1 cellular context compared by ENCODE assay signal in genomic region chr11:118213774-118214173, GRCh38.
TF ChIP-seq lines count a peak whose summit lies in the region.

No MANE protein-coding gene starts in this region.

TF ChIP-seq in HepG2, 621 proteins besides CTCF, POLR2A, EP300 and RAD21 (continues in another document):
- TF ChIP-seq ETV5 (CRISPR knock-in tag; IDR thresholded peaks at IDR 0.05; ENCODE audit: borderline replicate concordance) (no peak), TSC22D2 (CRISPR knock-in tag; IDR thresholded peaks at IDR 0.05; ENCODE audit: borderline replicate concordance) (no peak), TFDP1 (CRISPR knock-in tag; IDR thresholded peaks at IDR 0.05; ENCODE audit: borderline replicate concordance) (no peak), MAFF (IDR thresholded peaks at IDR 0.05; ENCODE audit: low read depth, low read length) (peak; percentile 99), PPARG (CRISPR knock-in tag; conservative IDR thresholded peaks at IDR 0.05) (peak; percentile 90), SMC3 (IDR thresholded peaks at IDR 0.05; ENCODE audit: low read length) (no peak), ZNF451 (CRISPR knock-in tag; IDR thresholded peaks at IDR 0.05) (no peak), ZNF512 (CRISPR knock-in tag; IDR thresholded peaks at IDR 0.05) (no peak), ZNF644 (CRISPR knock-in tag; IDR thresholded peaks at IDR 0.05; ENCODE audit: low read depth) (0 out of 2 replicates have a peak, but pooled peaks have one; percentile 30), CREB1 (IDR thresholded peaks at IDR 0.05) (no peak), CREB1 (CRISPR knock-in tag; IDR thresholded peaks at IDR 0.05) (0 out of 2 replicates have a peak, but pooled peaks have one; percentile 13), FOSL2 (CRISPR knock-in tag; IDR thresholded peaks at IDR 0.05) (peak; percentile 67), ZNF430 (CRISPR knock-in tag; IDR thresholded peaks at IDR 0.05) (no peak), SOX5 (CRISPR knock-in tag; IDR thresholded peaks at IDR 0.05; ENCODE audit: borderline replicate concordance) (peak; percentile 46; the same call in 1 of the 2 replicates), MIXL1 (CRISPR knock-in tag; IDR thresholded peaks at IDR 0.05) (peak; percentile 63; the same call in 1 of the 2 replicates), IRF2 (CRISPR knock-in tag; IDR thresholded peaks at IDR 0.05) (0 out of 2 replicates have a peak, but pooled peaks have one; percentile 30), NR2F1 (CRISPR knock-in tag; IDR thresholded peaks at IDR 0.05) (no peak), RXRB (CRISPR knock-in tag; IDR thresholded peaks at IDR 0.05; ENCODE audit: borderline replicate concordance) (peak; percentile 49; the same call in 1 of the 2 replicates), BCL6 (CRISPR knock-in tag; IDR thresholded peaks at IDR 0.05) (0 out of 2 replicates have a peak, but pooled peaks have one; percentile 39), ARID5B (CRISPR knock-in tag; IDR thresholded peaks at IDR 0.05) (peak; percentile 50; the same call in 1 of the 2 replicates), YEATS4 (CRISPR knock-in tag; IDR thresholded peaks at IDR 0.05; ENCODE audit: borderline replicate concordance) (peak; percentile 35; the same call in 1 of the 2 replicates), RBM22 (optimal IDR thresholded peaks at IDR 0.05; ENCODE audit: low read length) (no peak), TOPORS (CRISPR knock-in tag; IDR thresholded peaks at IDR 0.05) (no peak), RFX5 (IDR thresholded peaks at IDR 0.05; ENCODE audit: low read depth, low read length) (no peak), FOXP4 (CRISPR knock-in tag; IDR thresholded peaks at IDR 0.05) (0 out of 2 replicates have a peak, but pooled peaks have one; percentile 30), ZBTB42 (CRISPR knock-in tag; IDR thresholded peaks at IDR 0.05) (no peak), BRD4 (CRISPR knock-in tag; IDR thresholded peaks at IDR 0.05) (0 out of 2 replicates have a peak, but pooled peaks have one; percentile 38), DPF2 (CRISPR knock-in tag; IDR thresholded peaks at IDR 0.05; ENCODE audit: borderline replicate concordance, low read depth) (no peak), RXRA (CRISPR knock-in tag; IDR thresholded peaks at IDR 0.05) (no peak), NCOA2 (CRISPR knock-in tag; IDR thresholded peaks at IDR 0.05) (peak; percentile 36; the same call in 1 of the 2 replicates), TFAP4 (IDR thresholded peaks at IDR 0.05; ENCODE audit: borderline replicate concordance, low read depth) (peak; percentile 18; the same call in 1 of the 2 replicates), ZBTB14 (CRISPR knock-in tag; IDR thresholded peaks at IDR 0.05) (no peak), FOSL1 (CRISPR knock-in tag; IDR thresholded peaks at IDR 0.05; ENCODE audit: borderline replicate concordance) (peak; percentile 25; the same call in 1 of the 2 replicates), ZNF180 (CRISPR knock-in tag; IDR thresholded peaks at IDR 0.05; ENCODE audit: borderline replicate concordance, low read depth) (no peak), THAP9 (CRISPR knock-in tag; IDR thresholded peaks at IDR 0.05; ENCODE audit: borderline replicate concordance) (no peak), PAXIP1 (CRISPR knock-in tag; conservative IDR thresholded peaks at IDR 0.05) (peak; percentile 62), ZNF414 (CRISPR knock-in tag; IDR thresholded peaks at IDR 0.05) (no peak), NCOR1 (IDR thresholded peaks at IDR 0.05; ENCODE audit: borderline replicate concordance, low read length) (peak; percentile 60; the same call in 1 of the 2 replicates), SALL1 (CRISPR knock-in tag; IDR thresholded peaks at IDR 0.05) (no peak; the same call in 1 of the 2 replicates), SIX1 (CRISPR knock-in tag; IDR thresholded peaks at IDR 0.05; ENCODE audit: borderline replicate concordance) (0 out of 2 replicates have a peak, but pooled peaks have one; percentile 19), ZNF780A (CRISPR knock-in tag; IDR thresholded peaks at IDR 0.05) (no peak), XRCC5 (optimal IDR thresholded peaks at IDR 0.05; ENCODE audit: low read length) (no peak), SMYD3 (CRISPR knock-in tag; IDR thresholded peaks at IDR 0.05) (no peak), JUNB (CRISPR knock-in tag; IDR thresholded peaks at IDR 0.05; ENCODE audit: borderline replicate concordance) (no peak), GLI4 (CRISPR knock-in tag; IDR thresholded peaks at IDR 0.05; ENCODE audit: borderline replicate concordance) (no peak), MED1 (CRISPR knock-in tag; IDR thresholded peaks at IDR 0.05) (peak; percentile 89), ZMAT3 (CRISPR knock-in tag; conservative IDR thresholded peaks at IDR 0.05) (no peak)
